In genomic region chr1:153643100-153643499, GRCh38 we compare ENCODE assay signal across 16 cellular contexts. TPM values are rescaled to one million over a fixed set of nuclear protein-coding genes. Genes with fewer than 3 reads are reported as not detected.
A peak's percentile ranks its signal among the peaks of the same experiment; 100 is the strongest.
DNase-seq lines count a peak whose midpoint lies in the region; ATAC-seq, FAIRE-seq and TF ChIP-seq lines count a peak whose summit lies in the region.
"Had no signal": no experiment of that assay in that cellular context is flagged by ENCODE, and none has a peak within 500 bp of the region (broad histone marks: within the 10 kb centered on the region; RNA-seq: fewer than 3 reads in every experiment).

No MANE protein-coding gene starts in this region.

- intact Hi-C loops in activated CD4-positive, alpha-beta T cell treated with anti-CD3 and anti-CD28 coated beads for 36 hours (cut with DNase I, micrococcal nuclease), result no loop called here

- peaks cover 44% of the 10 kb centered on the region for H3K4me1 Mint-ChIP-seq in activated CD4-positive, alpha-beta T cell treated with anti-CD3 and anti-CD28 coated beads for 36 hours
- peaks cover 21% of the 10 kb centered on the region for H3K4me1 Mint-ChIP-seq in activated T-helper 17 cell treated with anti-CD3 and anti-CD28 coated beads, Interleukin-2, amount 50 U/mL, for 72 hours
- H3K4me1 Mint-ChIP-seq in neural crest cell, result peaks cover 11% of the 10 kb centered on the region

- TF ChIP-seq CTCF in neural crest cell (conservative IDR thresholded peaks at IDR 0.05), result no peak

- POLR2A ChIA-PET in activated CD4-positive, alpha-beta T cell treated with anti-CD3 and anti-CD28 coated beads for 36 hours (lab: Charles Lee), result interaction anchor here (0.5 to 1.2 kb wide), 5 partner anchors 9 to 516 kb away, joined by 3 to 6 read pairs (median 3); partner anchors contain the start of gene CHTOP

- ATAC-seq in activated CD4-positive, alpha-beta T cell treated with anti-CD3 and anti-CD28 coated beads for 36 hours, result no peak
- no peak for ATAC-seq in activated T-helper 17 cell treated with anti-CD3 and anti-CD28 coated beads, Interleukin-2, amount 50 U/mL, for 72 hours (replicated peaks)
- ATAC-seq in HG02798 (IDR thresholded peaks at IDR 0.05; ENCODE audit: poor library complexity, unreplicated experiment), result no peak
- ATAC-seq: activated T-cell treated with anti-CD3 and anti-CD28 coated beads, Interleukin-2, amount 50 U/mL, for 4 hours; foreskin keratinocyte had no signal

- no peaks in the 10 kb centered on the region for H3K9me3 Mint-ChIP-seq in activated CD4-positive, alpha-beta T cell treated with anti-CD3 and anti-CD28 coated beads for 36 hours (ENCODE audit: low read depth)
- no peaks in the 10 kb centered on the region for H3K9me3 Mint-ChIP-seq in activated T-helper 17 cell treated with anti-CD3 and anti-CD28 coated beads, Interleukin-2, amount 50 U/mL, for 72 hours
- H3K9me3 Mint-ChIP-seq in neural crest cell, result no peaks in the 10 kb centered on the region
- H3K9me3 Mint-ChIP-seq: activated CD4-positive, alpha-beta T cell treated with anti-CD3 and anti-CD28 coated beads, Interleukin-2, amount 10 ng/mL, durations not matched to agents 24 days and 14 days; activated T-cell treated with anti-CD3 and anti-CD28 coated beads, Interleukin-2, amount 50 U/mL, for 4 hours had no signal

- no peaks in the 10 kb centered on the region for H3K27me3 Mint-ChIP-seq in activated CD4-positive, alpha-beta T cell treated with anti-CD3 and anti-CD28 coated beads for 36 hours
- no peaks in the 10 kb centered on the region for H3K27me3 Mint-ChIP-seq in activated T-helper 17 cell treated with anti-CD3 and anti-CD28 coated beads, Interleukin-2, amount 50 U/mL, for 72 hours
- H3K27me3 Mint-ChIP-seq in neural crest cell (ENCODE audit: low read depth), result no peaks in the 10 kb centered on the region
- H3K27me3 Mint-ChIP-seq: activated CD4-positive, alpha-beta T cell treated with anti-CD3 and anti-CD28 coated beads, Interleukin-2, amount 10 ng/mL, durations not matched to agents 24 days and 14 days had no signal

- TF ChIP-seq POLR2A in GM12891 (IDR thresholded peaks at IDR 0.05; ENCODE audit: low read depth, low read length), result no peak

- FAIRE-seq in GM12891 (lab: Jason Lieb, UNC), result no peak
- FAIRE-seq: endothelial cell of umbilical vein had no signal

- CTCF ChIA-PET in activated CD4-positive, alpha-beta T cell treated with anti-CD3 and anti-CD28 coated beads for 36 hours (lab: Charles Lee), result interaction anchor here (0.5 to 1.8 kb wide), 7 partner anchors 9 to 174 kb away, joined by 3 to 7 read pairs (median 3); partner anchors contain the start of genes CHTOP and S100A13

- H3K36me3 Mint-ChIP-seq in activated CD4-positive, alpha-beta T cell treated with anti-CD3 and anti-CD28 coated beads for 36 hours (ENCODE audit: low read depth), result peaks cover 80% of the 10 kb centered on the region
- H3K36me3 Mint-ChIP-seq in activated T-helper 17 cell treated with anti-CD3 and anti-CD28 coated beads, Interleukin-2, amount 50 U/mL, for 72 hours (ENCODE audit: low read depth), result peaks cover 99% of the 10 kb centered on the region
- peaks cover 35% of the 10 kb centered on the region for H3K36me3 Mint-ChIP-seq in neural crest cell (ENCODE audit: low read depth)

- no peak for DNase-seq in activated CD4-positive, alpha-beta T cell treated with anti-CD3 and anti-CD28 coated beads for 36 hours
- no peak for DNase-seq in activated CD4-positive, alpha-beta T cell treated with anti-CD3 and anti-CD28 coated beads for 48 hours
- no peak for DNase-seq in neural crest cell (ENCODE audit: low read depth, low spot score)
- DNase-seq in GM12891 (ENCODE audit: insufficient read length, low spot score), result no peak
- DNase-seq: activated CD4-positive, alpha-beta T cell treated with anti-CD3 and anti-CD28 coated beads, Interleukin-2, amount 10 ng/mL, durations not matched to agents 24 days and 14 days; activated T-cell treated with anti-CD3 and anti-CD28 coated beads, Interleukin-2, amount 50 U/mL, for 4 hours; anterior cingulate cortex; DMS153; foreskin keratinocyte; NCI-H2171; SK-N-SH; upper lobe of left lung had no signal

- H3K27ac Mint-ChIP-seq in activated CD4-positive, alpha-beta T cell treated with anti-CD3 and anti-CD28 coated beads for 36 hours, result peak overlapping the region; percentile 44
- H3K27ac Mint-ChIP-seq in activated T-helper 17 cell treated with anti-CD3 and anti-CD28 coated beads, Interleukin-2, amount 50 U/mL, for 72 hours, result peak overlapping the region; percentile 80
- no peak overlapping the region for H3K27ac Mint-ChIP-seq in neural crest cell (ENCODE audit: unreplicated experiment)
- H3K27ac Mint-ChIP-seq: activated CD4-positive, alpha-beta T cell treated with anti-CD3 and anti-CD28 coated beads, Interleukin-2, amount 10 ng/mL, durations not matched to agents 24 days and 14 days had no signal

- no peak overlapping the region for H3K4me3 Mint-ChIP-seq in activated CD4-positive, alpha-beta T cell treated with anti-CD3 and anti-CD28 coated beads for 36 hours
- no peak overlapping the region for H3K4me3 Mint-ChIP-seq in activated T-helper 17 cell treated with anti-CD3 and anti-CD28 coated beads, Interleukin-2, amount 50 U/mL, for 72 hours
- H3K4me3 Mint-ChIP-seq in neural crest cell, result peak overlapping the region; percentile 5
- H3K4me3 Mint-ChIP-seq: activated CD4-positive, alpha-beta T cell treated with anti-CD3 and anti-CD28 coated beads, Interleukin-2, amount 10 ng/mL, durations not matched to agents 24 days and 14 days; activated T-cell treated with anti-CD3 and anti-CD28 coated beads, Interleukin-2, amount 50 U/mL, for 4 hours had no signal

TF ChIP-seq in GM12891, 5 proteins besides CTCF, POLR2A, EP300 and RAD21:
- TF ChIP-seq PAX5 (IDR thresholded peaks at IDR 0.05; ENCODE audit: insufficient read depth, low read length, severe bottlenecking) (no peak), POLR2AphosphoS5 (IDR thresholded peaks at IDR 0.05; ENCODE audit: low read depth, low read length) (no peak), POU2F2 (IDR thresholded peaks at IDR 0.05; ENCODE audit: low read depth, low read length) (no peak), SPI1 (IDR thresholded peaks at IDR 0.05; ENCODE audit: low read depth, low read length) (no peak), TAF1 (IDR thresholded peaks at IDR 0.05; ENCODE audit: low read depth, low read length) (no peak)

RNA-seq across cellular contexts. Expression of gene CHTOP, which starts 9.2 kb away (rescaled TPM):
- total RNA-seq in activated CD4-positive, alpha-beta T cell treated with anti-CD3 and anti-CD28 coated beads for 36 hours, result 10 to 100 TPM; 85.1 to 91.4 TPM
- 10 to 100 TPM; 70.6 to 88.6 TPM for total RNA-seq in activated T-helper 17 cell treated with anti-CD3 and anti-CD28 coated beads, Interleukin-2, amount 50 U/mL, for 72 hours
- 132 and 136 TPM in 2 replicates for total RNA-seq in neural crest cell
- 41.7 TPM for polyA plus RNA-seq in GM12891 (2012; ENCODE audit: low read depth, missing spikeins)

RNA-seq across cellular contexts. Expression of gene S100A1, which starts 14.9 kb away (rescaled TPM):
- total RNA-seq in activated CD4-positive, alpha-beta T cell treated with anti-CD3 and anti-CD28 coated beads for 36 hours, result not detected
- not detected for total RNA-seq in activated T-helper 17 cell treated with anti-CD3 and anti-CD28 coated beads, Interleukin-2, amount 50 U/mL, for 72 hours
- total RNA-seq in neural crest cell, result not detected in 2 replicates
- 1.6 TPM for polyA plus RNA-seq in GM12891 (2012; ENCODE audit: low read depth, missing spikeins)
- total RNA-seq: activated CD4-positive, alpha-beta T cell treated with anti-CD3 and anti-CD28 coated beads, Interleukin-2, amount 10 ng/mL, durations not matched to agents 24 days and 14 days; activated T-cell treated with anti-CD3 and anti-CD28 coated beads, Interleukin-2, amount 50 U/mL, for 4 hours; endothelial cell of umbilical vein; foreskin keratinocyte; Peyer's patch had no signal
- polyA plus RNA-seq: endothelial cell of umbilical vein had no signal

RNA-seq across cellular contexts. Expression of gene SNAPIN, which starts 15.4 kb away (rescaled TPM):
- total RNA-seq in activated CD4-positive, alpha-beta T cell treated with anti-CD3 and anti-CD28 coated beads for 36 hours, result 10 to 100 TPM; 34.2 to 38.4 TPM
- total RNA-seq in activated T-helper 17 cell treated with anti-CD3 and anti-CD28 coated beads, Interleukin-2, amount 50 U/mL, for 72 hours, result 10 to 100 TPM; 27.3 to 29.0 TPM
- total RNA-seq in neural crest cell, result 52.8 and 55.4 TPM in 2 replicates
- polyA plus RNA-seq in GM12891 (2012; ENCODE audit: low read depth, missing spikeins), result 40.6 TPM

RNA-seq across cellular contexts. Expression of gene S100A13, which starts 15.8 kb away (rescaled TPM):
- 1 to 10 TPM; 5.4 TPM for total RNA-seq in activated CD4-positive, alpha-beta T cell treated with anti-CD3 and anti-CD28 coated beads for 36 hours
- 1 to 10 TPM; 6.8 to 7.9 TPM for total RNA-seq in activated T-helper 17 cell treated with anti-CD3 and anti-CD28 coated beads, Interleukin-2, amount 50 U/mL, for 72 hours
- total RNA-seq in neural crest cell, result 30.2 and 33.7 TPM in 2 replicates
- polyA plus RNA-seq in GM12891 (2012; ENCODE audit: low read depth, missing spikeins), result 19.4 TPM

RNA-seq across cellular contexts. Expression of gene S100A14, which starts 27.0 kb away (rescaled TPM):
- under 1 TPM; 0.14 to 0.34 TPM for total RNA-seq in activated CD4-positive, alpha-beta T cell treated with anti-CD3 and anti-CD28 coated beads for 36 hours
- total RNA-seq in activated T-helper 17 cell treated with anti-CD3 and anti-CD28 coated beads, Interleukin-2, amount 50 U/mL, for 72 hours, result under 1 TPM in 1 of 2 donors, not detected in 1; 0.71 TPM
- not detected in 2 replicates for total RNA-seq in neural crest cell
- 0.83 TPM for polyA plus RNA-seq in GM12891 (2012; ENCODE audit: low read depth, missing spikeins)
- total RNA-seq: activated CD4-positive, alpha-beta T cell treated with anti-CD3 and anti-CD28 coated beads, Interleukin-2, amount 10 ng/mL, durations not matched to agents 24 days and 14 days; endothelial cell of umbilical vein had no signal
